In genomic region chr6:5174756-5175155, GRCh38 we compare ENCODE assay signal across 12 cellular contexts.
DNase-seq lines count a peak whose midpoint lies in the region; ATAC-seq, FAIRE-seq and TF ChIP-seq lines count a peak whose summit lies in the region.
"Had no signal": no experiment of that assay in that cellular context is flagged by ENCODE, and none has a peak within 500 bp of the region (broad histone marks: within the 10 kb centered on the region; RNA-seq: fewer than 3 reads in every experiment).

No MANE protein-coding gene starts in this region.

- H3K36me3 ChIP-seq in BLaER1: no peaks in the 10 kb centered on the region; the same call in 1 of the 2 replicates
- H3K36me3 ChIP-seq: neutrophil had no signal

- DNase-seq in GM19239 (ENCODE audit: insufficient read length, low spot score): no peak
- peak; percentile 20 for DNase-seq in RPMI7951 (ENCODE audit: low read depth)
- peak; percentile 16 for DNase-seq in globus pallidus (ENCODE audit: low spot score)
- no peak for DNase-seq in NCI-H2107 (lab: John Stamatoyannopoulos, UW)
- DNase-seq in omental fat pad (ENCODE audit: low spot score): no peak
- DNase-seq: kidney, Right ventricle myocardium superior had no signal

- H3K4me2 ChIP-seq in BLaER1: peak overlapping the region; percentile 82

- no peak for TF ChIP-seq CTCF in omental fat pad (IDR thresholded peaks at IDR 0.05)

- H3K4me1 ChIP-seq in BLaER1: peaks cover 32% of the 10 kb centered on the region

- H3K4me3 ChIP-seq in BLaER1: peak overlapping the region; percentile 52
- H3K4me3 ChIP-seq: GM23248 had no signal

- no peaks in the 10 kb centered on the region for H4K20me1 ChIP-seq in BLaER1

- H3K9ac ChIP-seq in BLaER1: peak overlapping the region; percentile 52; the same call in 1 of the 2 replicates
- H3K9ac ChIP-seq: GM23248 had no signal

- no peak for ATAC-seq in GM19463 (IDR thresholded peaks at IDR 0.05; ENCODE audit: unreplicated experiment)
- no peak for ATAC-seq in omental fat pad (ENCODE audit: low FRiP score)
- no peak for ATAC-seq in HG03469 (IDR thresholded peaks at IDR 0.05; ENCODE audit: unreplicated experiment)

- peak overlapping the region; percentile 75 for H3K27ac ChIP-seq in BLaER1
- H3K27ac ChIP-seq: GM23248, neutrophil had no signal

- FAIRE-seq in GM19239 (lab: Jason Lieb, UNC): peak; percentile 26
- FAIRE-seq: kidney had no signal

- no peaks in the 10 kb centered on the region for H3K9me3 ChIP-seq in BLaER1
- H3K9me3 ChIP-seq: neutrophil had no signal

- H3K27me3 ChIP-seq in BLaER1: no peaks in the 10 kb centered on the region
- H3K27me3 ChIP-seq: neutrophil had no signal

Comparison
In these comparisons a context has a peak if more than half of its experiments do, and no peak if none do; other contexts are left out.
1. DNase-seq: peak in RPMI7951 (single experiment) and globus pallidus (single experiment); none in GM19239 (single experiment), NCI-H2107 (single experiment) and omental fat pad (single experiment).